25 cellular contexts compared by ENCODE assay signal in the genomic region with DNA sequence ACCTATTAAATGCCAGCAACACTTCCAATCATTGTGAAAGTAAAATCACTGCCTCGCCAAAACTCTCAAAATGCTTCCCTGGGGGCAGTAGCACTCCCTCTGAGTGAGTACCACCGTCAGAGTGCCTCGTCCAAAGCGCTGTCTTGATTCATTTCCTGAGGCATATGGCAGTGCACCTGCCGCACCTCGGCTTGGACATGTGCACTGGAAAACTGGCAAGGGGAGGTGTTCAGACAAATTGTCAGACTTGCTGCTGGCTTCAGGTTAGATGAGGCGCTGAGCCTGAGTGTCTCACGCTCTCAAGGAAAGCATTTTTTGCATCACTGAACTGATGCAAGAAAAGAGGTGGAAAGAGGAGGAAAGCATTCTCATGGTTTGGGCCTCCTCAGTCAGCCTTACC.
"Had no signal": no experiment of that assay in that cellular context is flagged by ENCODE, and none has a peak within 500 bp of the region (broad histone marks: within the 10 kb centered on the region; RNA-seq: fewer than 3 reads in every experiment).

No MANE protein-coding gene starts in this region.

- DNase-seq: activated CD4-positive, alpha-beta T cell treated with anti-CD3 and anti-CD28 coated beads, Interleukin-2, amount 50 U/mL, for 1 hour; activated CD4-positive, CD25-positive, alpha-beta regulatory T cell treated with anti-CD3 and anti-CD28 coated beads, Interleukin-2, amount 50 U/mL, for 72 hours; activated CD8-positive, alpha-beta T cell treated with anti-CD3 and anti-CD28 coated beads, Interleukin-2, amount 10 ng/mL, durations not matched to agents 7 days and 5 days; activated gamma-delta T cell treated with Interleukin-2 at 50 U/mL for 16 hours; activated T-cell treated with anti-CD3 and anti-CD28 coated beads, Interleukin-2, amount 50 U/mL, for 1 hour; aorta; central memory CD4-positive, alpha-beta T cell; endodermal cell; esophagus squamous epithelium; islet precursor cell; left cardiac atrium; nephron progenitor cell; pancreas; right cardiac atrium; stimulated activated CD4-positive, alpha-beta T cell treated with anti-CD3 and anti-CD28 coated beads, Interleukin-4, amount 100 ng/mL, for 24 hours; stimulated activated naive CD8-positive, alpha-beta T cell treated with anti-CD3 and anti-CD28 coated beads, Interleukin-15, Interleukin-2, amounts not matched to agents 100 U/mL and 50 U/mL, for 24 hours; WERI-Rb-1 had no signal

- H3K4me3 ChIP-seq: coronary artery, esophagus squamous epithelium, gastroesophageal sphincter, heart left ventricle, pancreas, thyroid gland had no signal

- H3K27me3 ChIP-seq: gastroesophageal sphincter, pancreas, thyroid gland had no signal

- H3K4me3 Mint-ChIP-seq: activated CD8-positive, alpha-beta T cell treated with anti-CD3 and anti-CD28 coated beads, Interleukin-2, amount 10 ng/mL, durations not matched to agents 7 days and 5 days; brain; endodermal cell; memory B cell; nephron progenitor cell; T-helper 2 cell treated with Interferon-gamma antibody and Interleukin-4, amounts not matched to agents 5 μg/mL and 100 μg/mL, for 36 hours had no signal

- H3K9me3 Mint-ChIP-seq: activated naive CD4-positive, alpha-beta T cell treated with anti-CD3 and anti-CD28 coated beads, Interleukin-2, amount 50 U/mL, for 72 hours; brain; endodermal cell; memory B cell; nephron progenitor cell; T-helper 2 cell treated with Interferon-gamma antibody and Interleukin-4, amounts not matched to agents 5 μg/mL and 100 μg/mL, for 36 hours had no signal

- ATAC-seq: activated CD8-positive, alpha-beta T cell treated with anti-CD3 and anti-CD28 coated beads, Interleukin-2, amount 10 ng/mL, durations not matched to agents 7 days and 5 days; activated naive CD4-positive, alpha-beta T cell treated with anti-CD3 and anti-CD28 coated beads, Interleukin-2, amount 50 U/mL, for 72 hours; gastroesophageal sphincter; heart left ventricle; pancreas; right cardiac atrium; stimulated activated naive CD8-positive, alpha-beta T cell treated with anti-CD3 and anti-CD28 coated beads, Interleukin-15, Interleukin-2, amounts not matched to agents 100 U/mL and 50 U/mL, for 24 hours had no signal

- H3K4me1 Mint-ChIP-seq: memory B cell had no signal

- H3K27ac ChIP-seq: coronary artery, esophagus squamous epithelium, gastroesophageal sphincter, heart left ventricle, pancreas, WERI-Rb-1 had no signal

- H3K9me3 ChIP-seq: esophagus squamous epithelium, gastroesophageal sphincter, heart left ventricle, pancreas, thyroid gland had no signal

- H3K36me3 Mint-ChIP-seq: activated naive CD4-positive, alpha-beta T cell treated with anti-CD3 and anti-CD28 coated beads, Interleukin-2, amount 50 U/mL, for 72 hours; brain; memory B cell had no signal

- H3K36me3 ChIP-seq: esophagus squamous epithelium, gastroesophageal sphincter, heart left ventricle, pancreas, thyroid gland, WERI-Rb-1 had no signal

- H3K4me1 ChIP-seq: gastroesophageal sphincter, heart left ventricle, pancreas had no signal

- H3K27ac Mint-ChIP-seq: activated CD8-positive, alpha-beta T cell treated with anti-CD3 and anti-CD28 coated beads, Interleukin-2, amount 10 ng/mL, durations not matched to agents 7 days and 5 days; activated naive CD4-positive, alpha-beta T cell treated with anti-CD3 and anti-CD28 coated beads, Interleukin-2, amount 50 U/mL, for 72 hours; endodermal cell; memory B cell; nephron progenitor cell; T-helper 2 cell treated with Interferon-gamma antibody and Interleukin-4, amounts not matched to agents 5 μg/mL and 100 μg/mL, for 36 hours had no signal
